In genomic region chrX:152997337-152997736, GRCh38 we compare ENCODE assay signal across 1 cellular context.
TF ChIP-seq lines count a peak whose summit lies in the region.

No MANE protein-coding gene starts in this region.

TF ChIP-seq in HepG2, 621 proteins besides CTCF, POLR2A, EP300 and RAD21 (continued from another document):
- TF ChIP-seq SIN3A (IDR thresholded peaks at IDR 0.05; ENCODE audit: borderline replicate concordance, low read depth, low read length) (no peak), ZNF292 (CRISPR knock-in tag; IDR thresholded peaks at IDR 0.05; ENCODE audit: borderline replicate concordance, low read depth) (no peak), ZNF646 (CRISPR knock-in tag; IDR thresholded peaks at IDR 0.05) (no peak)
